8 cellular contexts compared by ENCODE assay signal in the genomic region with DNA sequence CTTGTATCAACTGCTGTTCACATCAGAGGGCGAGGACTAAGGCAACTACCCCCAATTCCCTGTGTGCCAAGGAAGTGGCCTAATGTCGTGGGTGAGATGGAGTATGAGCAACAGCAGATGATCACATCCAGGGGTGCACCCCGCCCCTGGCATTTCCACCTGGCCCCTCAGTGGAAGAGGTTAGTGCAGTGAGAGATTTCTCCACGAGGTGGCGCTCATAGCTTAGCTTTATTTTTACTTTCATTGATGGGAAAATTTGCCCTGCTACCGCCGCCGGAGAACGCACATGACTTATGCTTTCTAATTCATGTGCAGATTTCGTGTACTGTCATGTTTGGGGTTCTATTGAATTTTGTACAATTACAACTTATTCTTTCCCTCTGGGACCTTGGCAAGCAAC.
DNase-seq lines count a peak whose midpoint lies in the region; ATAC-seq and TF ChIP-seq lines count a peak whose summit lies in the region.

No MANE protein-coding gene starts in this region.

- no peak overlapping the region for H2BK20ac ChIP-seq in H9 (ENCODE audit: low read depth, low read length, poor library complexity, severe bottlenecking)

- H3K56ac ChIP-seq in H9 (ENCODE audit: insufficient read length, low read depth, low read length): no peak overlapping the region

- H3K27ac ChIP-seq in H9 (ENCODE audit: insufficient read length, low read depth, low read length) (no peak overlapping the region), caudate nucleus (ENCODE audit: low read depth, low read length) (no peak overlapping the region), left lung (no peak overlapping the region)

- H3K9ac ChIP-seq in H9 (ENCODE audit: extremely low read depth, insufficient read length, low read length): no peak overlapping the region

- H3K79me1 ChIP-seq in H9 (ENCODE audit: insufficient read depth, low read depth, low read length, poor library complexity, severe bottlenecking): no peaks in the 10 kb centered on the region

- H4K20me1 ChIP-seq in H9 (ENCODE audit: control insufficient read depth, insufficient read depth, insufficient read length): no peaks in the 10 kb centered on the region

- H2BK5ac ChIP-seq in H9 (ENCODE audit: insufficient read length, low read length): no peak overlapping the region

- H2BK120ac ChIP-seq in H9 (ENCODE audit: low read depth, low read length, poor library complexity, severe bottlenecking): no peak overlapping the region

- peak overlapping the region in 1 of 2 experiments; percentile 24; a peak in 1 of 5 replicates for H3K4me3 Mint-ChIP-seq in H9

- peaks cover 5 to 14% of the 10 kb centered on the region in 2 experiments for H3K4me1 Mint-ChIP-seq in H9

- ATAC-seq in left lung: peak; percentile 84
- no peak for ATAC-seq in HG03045 (IDR thresholded peaks at IDR 0.05; ENCODE audit: unreplicated experiment)

- TF ChIP-seq CTCF in GM12864 (IDR thresholded peaks at IDR 0.05; ENCODE audit: low read depth, low read length, missing control alignments) (peak; percentile 79), H9 (conservative IDR thresholded peaks at IDR 0.05) (peak; percentile 90), left lung (IDR thresholded peaks at IDR 0.05) (peak; percentile 65 to 71)

- H3K4me3 ChIP-seq in GM12864 (ENCODE audit: low read depth, low read length) (no peak overlapping the region), left lung (no peak overlapping the region)

- no peak overlapping the region for H3K27ac Mint-ChIP-seq in H9

- peaks cover 4% of the 10 kb centered on the region; the same call in 1 of the 2 replicates for H3K27me3 Mint-ChIP-seq in H9 (ENCODE audit: low read depth)

- no peaks in the 10 kb centered on the region for H3K23me2 ChIP-seq in H9 (ENCODE audit: insufficient read length, low read depth, low read length, poor library complexity, severe bottlenecking)

- H3K18ac ChIP-seq in H9 (ENCODE audit: insufficient read length, low read depth, low read length): no peak overlapping the region

- intact Hi-C loops in left lung (cut with DNase I): no loop called here

- H3K4me2 ChIP-seq in H9 (ENCODE audit: insufficient read depth, insufficient read length, low read length): no peak overlapping the region

- in situ Hi-C loops in SK-MEL-5 (cut with HindIII; ENCODE audit: low pct_unique_long_range_greater_than_20kb, low sequenced_read_pairs): no loop called here

- H2BK12ac ChIP-seq in H9 (ENCODE audit: insufficient read length, low read depth, low read length): no peak overlapping the region

- no peak overlapping the region for H3K23ac ChIP-seq in H9 (ENCODE audit: insufficient read length, low read depth, low read length)

- no peaks in the 10 kb centered on the region for H3K9me3 ChIP-seq in H9 (ENCODE audit: control insufficient read depth, low read depth, low read length)
- no peaks in the 10 kb centered on the region for H3K9me3 ChIP-seq in left lung

- H2BK15ac ChIP-seq in H9 (ENCODE audit: low read depth, low read length): no peak overlapping the region

- no peak overlapping the region for H4K91ac ChIP-seq in H9 (ENCODE audit: insufficient read length, low read depth, low read length)

- no CpG with 5 or more reads among the region's 10 CpGs for WGBS in H9 (ENCODE audit: extremely low coverage, insufficient read length, low lambda C conversion rate)

- H4K5ac ChIP-seq in H9 (ENCODE audit: insufficient read length, low read depth, low read length): no peak overlapping the region

- H3K27me3 ChIP-seq in H9 (ENCODE audit: insufficient read depth, low read length) (no peaks in the 10 kb centered on the region), left lung (peaks cover 0 to 25% of the 10 kb centered on the region in 2 donors)

- no peak overlapping the region for H3K14ac ChIP-seq in H9 (ENCODE audit: insufficient read depth, low read length)

- no peak overlapping the region for H4K8ac ChIP-seq in H9 (replicated peaks; ENCODE audit: insufficient read length, low read depth, low read length)

- H3T11ph ChIP-seq in H9 (ENCODE audit: low read length): no peak overlapping the region

- H3K36me3 Mint-ChIP-seq in H9 (ENCODE audit: insufficient read depth in 1 of 3, low read depth in 3 of 3): peaks cover 0 to 11% (median 0%) of the 10 kb centered on the region in 3 experiments; a peak in 2 of 7 replicates

- H3K79me2 ChIP-seq in H9 (ENCODE audit: insufficient read depth, low read length): no peaks in the 10 kb centered on the region

- no peak overlapping the region for H2AK5ac ChIP-seq in H9 (ENCODE audit: insufficient read length, low read length)

- H3K4ac ChIP-seq in H9 (ENCODE audit: low read depth, low read length): no peak overlapping the region

- no peak overlapping the region for H2AFZ ChIP-seq in H9 (ENCODE audit: low read length)

- peaks cover 8 to 13% of the 10 kb centered on the region in 2 experiments; a peak in 4 of 5 replicates for H3K9me3 Mint-ChIP-seq in H9

- DNase-seq in GM12864 (ENCODE audit: low read depth) (no peak), H9 (peak; percentile 68), NAMALWA (ENCODE audit: low spot score) (peak; percentile 78), SK-MEL-5 (ENCODE audit: low read depth, low spot score) (peak; percentile 66), caudate nucleus (lab: John Stamatoyannopoulos, UW) (peak in 52 of 61 donors; percentile 2 to 85 (median 42)), left lung (no peak)
- peak; percentile 3 to 13 for DNase-seq in stimulated activated CD8-positive, alpha-beta memory T cell treated with anti-CD3 and anti-CD28 coated beads, Interleukin-7, amount 100 ng/mL, for 48 hours (ENCODE audit: extremely low read depth in 1 of 2, low read depth in 1 of 2)

- H3K4me1 ChIP-seq in H9 (ENCODE audit: insufficient read depth, low read length) (no peaks in the 10 kb centered on the region), left lung (no peaks in the 10 kb centered on the region)

- H3K36me3 ChIP-seq in left lung: no peaks in the 10 kb centered on the region

Comparison
In these comparisons a context has a peak if more than half of its experiments do, and no peak if none do; other contexts are left out.
1. DNase-seq: peak in H9 (single experiment), NAMALWA (single experiment), SK-MEL-5 (single experiment), caudate nucleus (52 of 61) and stimulated activated CD8-positive, alpha-beta memory T cell treated with anti-CD3 and anti-CD28 coated beads, Interleukin-7, amount 100 ng/mL, for 48 hours (2 of 2); none in GM12864 (single experiment) and left lung (0 of 2).
2. Peak in every context shown above with its lines, with median percentiles within 50 percentile points of each other: CTCF ChIP-seq.